In the genomic region with DNA sequence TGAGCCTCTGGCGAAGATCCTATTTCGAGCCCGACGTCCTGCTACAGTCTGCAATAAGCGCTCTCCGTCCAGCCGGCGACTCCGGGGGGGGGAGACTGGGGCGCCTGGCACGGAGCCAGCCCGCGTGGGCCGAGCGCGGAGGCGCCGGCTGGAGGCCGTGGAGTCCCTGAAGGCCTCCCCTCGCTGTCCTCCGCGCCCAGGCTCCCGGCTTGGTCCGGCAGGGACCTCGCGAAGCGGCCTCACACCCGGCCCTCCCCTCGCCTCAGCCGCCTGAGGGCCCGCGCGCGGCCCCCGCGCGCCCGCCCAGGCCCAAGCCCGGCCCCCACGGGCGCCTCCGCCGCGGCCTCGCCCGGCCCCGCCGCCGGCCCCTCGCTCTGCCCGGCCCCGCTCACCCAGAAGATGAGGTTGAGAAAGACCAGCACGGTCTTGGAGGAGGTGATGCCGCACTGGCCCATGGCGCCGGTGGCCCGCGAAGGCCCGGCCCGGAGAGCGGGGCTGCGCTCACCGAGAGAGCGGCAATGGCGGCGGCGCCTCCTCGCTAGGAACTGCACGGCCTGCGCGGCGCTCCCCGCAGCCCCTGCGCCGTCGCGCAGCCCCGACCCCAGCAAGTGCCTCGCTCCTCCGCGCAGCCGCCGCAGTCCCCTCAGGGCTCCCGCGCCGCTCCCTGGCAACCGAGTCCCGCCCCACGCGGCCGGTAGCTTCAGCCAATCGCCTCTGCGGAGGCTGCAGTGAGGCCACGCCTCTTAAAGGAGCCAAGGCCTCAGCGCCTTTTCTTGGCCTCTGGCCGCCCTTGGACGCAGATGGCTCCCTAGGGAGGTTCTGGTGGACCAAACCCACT, we compare ENCODE assay signal across 8 cellular contexts. TPM values are rescaled to one million over a fixed set of nuclear protein-coding genes. Genes with fewer than 3 reads are reported as not detected.
A peak's percentile ranks its signal among the peaks of the same experiment; 100 is the strongest.
DNase-seq lines count a peak whose midpoint lies in the region; ATAC-seq, FAIRE-seq and TF ChIP-seq lines count a peak whose summit lies in the region.

A gene (minus strand): TSS at position 610 of the 838 bp plus-strand sequence. CDS start 155 bp downstream, at position 455.

- no peaks in the 10 kb centered on the region for H3K9me3 ChIP-seq in ascending aorta
- H3K9me3 ChIP-seq in right cardiac atrium (ENCODE audit: control insufficient read depth, low read length): no peaks in the 10 kb centered on the region

- no peak for TF ChIP-seq CTCF in ascending aorta (IDR thresholded peaks at IDR 0.05)

- H3K36me3 ChIP-seq in ascending aorta: no peaks in the 10 kb centered on the region

- peak; percentile 61 for ATAC-seq in GM18508 (IDR thresholded peaks at IDR 0.05; ENCODE audit: insufficient read depth, unreplicated experiment)
- ATAC-seq in HG02981 (IDR thresholded peaks at IDR 0.05; ENCODE audit: unreplicated experiment): peak; percentile 93
- peak; percentile 98 for ATAC-seq in right cardiac atrium

- H3K27ac Mint-ChIP-seq in T-helper 2 cell treated with Interferon-gamma antibody and Interleukin-4, amounts not matched to agents 5 μg/mL and 100 μg/mL, for 36 hours: peak within 1 kb of the TSS; percentile 59

- DNase-seq in NCI-H2029 (lab: John Stamatoyannopoulos, UW) (peak; percentile 81), ascending aorta (ENCODE audit: low spot score in 2 of 2) (peak; percentile 65 to 96), right cardiac atrium (peak; percentile 94 to 98 (median 97)), pulmonary artery endothelial cell (ENCODE audit: low read depth, low spot score) (peak; percentile 80), urothelium cell line (ENCODE audit: low spot score) (peak; percentile 97)
- DNase-seq in T-helper 2 cell treated with Interferon-gamma antibody and Interleukin-4, amounts not matched to agents 5 μg/mL and 100 μg/mL, for 36 hours (ENCODE audit: low spot score): peak; percentile 92

- peaks cover 2% of the 10 kb centered on the region for H3K36me3 Mint-ChIP-seq in T-helper 2 cell treated with Interferon-gamma antibody and Interleukin-4, amounts not matched to agents 5 μg/mL and 100 μg/mL, for 36 hours (ENCODE audit: low read depth)

- peaks cover 3 to 17% of the 10 kb centered on the region in 2 donors for H3K4me1 ChIP-seq in ascending aorta
- peaks cover 4% of the 10 kb centered on the region for H3K4me1 ChIP-seq in right cardiac atrium (ENCODE audit: control insufficient read depth, insufficient read depth, low read length)

- FAIRE-seq in urothelium cell line (lab: Jason Lieb, UNC): no peak

- peak within 1 kb of the TSS; percentile 87 to 95 for H3K27ac ChIP-seq in ascending aorta
- H3K27ac ChIP-seq in right cardiac atrium (ENCODE audit: low read length): peak within 1 kb of the TSS; percentile 87

- WGBS in right cardiac atrium: under 1% methylated on average over 96 of the region's 97 CpGs

- no peaks in the 10 kb centered on the region for H3K9me3 Mint-ChIP-seq in T-helper 2 cell treated with Interferon-gamma antibody and Interleukin-4, amounts not matched to agents 5 μg/mL and 100 μg/mL, for 36 hours

- peak within 1 kb of the TSS; percentile 88 to 93 for H3K4me3 ChIP-seq in ascending aorta
- H3K4me3 ChIP-seq in right cardiac atrium (ENCODE audit: low read length): peak within 1 kb of the TSS; percentile 92

- H3K27me3 Mint-ChIP-seq in T-helper 2 cell treated with Interferon-gamma antibody and Interleukin-4, amounts not matched to agents 5 μg/mL and 100 μg/mL, for 36 hours (ENCODE audit: low read depth): peaks cover 16% of the 10 kb centered on the region

- H3K4me3 Mint-ChIP-seq in T-helper 2 cell treated with Interferon-gamma antibody and Interleukin-4, amounts not matched to agents 5 μg/mL and 100 μg/mL, for 36 hours: peak within 1 kb of the TSS; percentile 78

- intact Hi-C loops in ascending aorta (cut with DNase I) (loop anchor here (1.0 kb wide), 2 partner anchors 13 to 139 kb away; a partner anchor contains a TSS), right cardiac atrium (cut with DNase I) (no loop called here)

- peaks cover 24% of the 10 kb centered on the region for H3K4me1 Mint-ChIP-seq in T-helper 2 cell treated with Interferon-gamma antibody and Interleukin-4, amounts not matched to agents 5 μg/mL and 100 μg/mL, for 36 hours (ENCODE audit: low read depth)

- H3K27me3 ChIP-seq in ascending aorta: no peaks in the 10 kb centered on the region
- H3K27me3 ChIP-seq in right cardiac atrium (ENCODE audit: control insufficient read depth, insufficient read depth): no peaks in the 10 kb centered on the region

RNA-seq across cellular contexts. Expression of the gene that starts here (rescaled TPM):
- total RNA-seq in ascending aorta: 98.2 TPM
- total RNA-seq in right cardiac atrium: 100 to 1,000 TPM; 124 to 135 (median 127) TPM
- 129 TPM for polyA plus RNA-seq in right cardiac atrium
- 308 and 341 TPM in 2 replicates for total RNA-seq in pulmonary artery endothelial cell

Comparison
In these comparisons a context has a peak if more than half of its experiments do, and no peak if none do; other contexts are left out.
1. Peak in every context shown above with its lines: DNase-seq, ATAC-seq, H3K4me3 ChIP-seq and H3K27ac ChIP-seq.